Comparison of ENCODE assay signal across 1 cellular context in genomic region chrX:112913807-112914206, GRCh38.
TF ChIP-seq lines count a peak whose summit lies in the region.

No MANE protein-coding gene starts in this region.

TF ChIP-seq in GM23338, 12 proteins besides CTCF, POLR2A, EP300 and RAD21 (continued from another document):
- no peak for TF ChIP-seq ZNF462 (CRISPR knock-in tag; IDR thresholded peaks at IDR 0.05)
